Comparison of ENCODE assay signal across 1 cellular context in genomic region chr6:33101121-33101737, GRCh38. TPM values are rescaled to one million over a fixed set of nuclear protein-coding genes. Genes with fewer than 3 reads are reported as not detected.
"Had no signal": no experiment of that assay in that cellular context is flagged by ENCODE, and none has a peak within 500 bp of the region (broad histone marks: within the 10 kb centered on the region; RNA-seq: fewer than 3 reads in every experiment).

No MANE protein-coding gene starts in this region.

RNA-seq across cellular contexts. Expression of gene HLA-DPA1, which starts 27.8 kb away (rescaled TPM):
- total RNA-seq: endothelial cell of umbilical vein had no signal
